ENCODE assay signal across 32 cellular contexts in the genomic region with DNA sequence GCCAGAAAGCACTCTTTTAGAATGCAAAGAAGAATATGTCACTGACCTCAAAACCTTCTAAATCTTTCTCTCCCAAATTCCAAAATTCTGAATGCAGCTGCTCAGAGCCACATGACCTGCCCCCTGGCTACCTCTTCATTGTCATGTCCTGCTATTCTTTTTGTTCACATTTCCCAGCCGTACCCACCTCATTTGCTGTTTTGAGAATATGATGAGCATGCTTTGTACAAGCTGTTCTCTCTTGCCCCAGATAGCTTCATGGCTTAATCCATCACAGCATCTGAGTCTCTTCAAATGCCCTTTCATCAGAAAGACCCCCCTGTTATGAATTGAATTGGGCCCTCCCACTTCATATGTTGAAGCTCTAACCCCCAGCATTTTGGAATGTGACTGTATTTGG.
"Had no signal": no experiment of that assay in that cellular context is flagged by ENCODE, and none has a peak within 500 bp of the region (broad histone marks: within the 10 kb centered on the region; RNA-seq: fewer than 3 reads in every experiment).

No MANE protein-coding gene starts in this region.

- DNase-seq: activated CD4-positive, alpha-beta memory T cell treated with anti-CD3 and anti-CD28 coated beads, Interleukin-2, amount 10 ng/mL, durations not matched to agents 7 days and 5 days; activated CD4-positive, alpha-beta T cell treated with anti-CD3 and anti-CD28 coated beads for 1 hour; activated CD4-positive, alpha-beta T cell treated with anti-CD3 and anti-CD28 coated beads for 4 hours; activated CD4-positive, alpha-beta T cell treated with anti-CD3 and anti-CD28 coated beads, Interleukin-2, amount 10 ng/mL, durations not matched to agents 7 days and 5 days; activated CD4-positive, alpha-beta T cell treated with anti-CD3 and anti-CD28 coated beads, Interleukin-2, amount 50 U/mL, for 4 hours; activated CD8-positive, alpha-beta memory T cell treated with anti-CD3 and anti-CD28 coated beads, Interleukin-2, amount 50 U/mL, for 48 hours; activated gamma-delta T cell; activated naive CD4-positive, alpha-beta T cell; activated naive CD4-positive, alpha-beta T cell treated with anti-CD3 and anti-CD28 coated beads, Interleukin-2, amount 10 ng/mL, durations not matched to agents 7 days and 5 days; activated naive CD8-positive, alpha-beta T cell treated with anti-CD3 and anti-CD28 coated beads, Interleukin-2, amount 10 ng/mL, durations not matched to agents 7 days and 5 days; activated T-cell treated with anti-CD3 and anti-CD28 coated beads for 4 hours; activated T-cell treated with anti-CD3 and anti-CD28 coated beads, Interleukin-2, amount 50 U/mL, for 24 hours; activated T-cell treated with anti-CD3 and anti-CD28 coated beads, Interleukin-2, amount 50 U/mL, for 72 hours; central memory CD4-positive, alpha-beta T cell; cerebellar nuclear complex; colonic mucosa; effector CD8-positive, alpha-beta T cell; esophagus squamous epithelium; foreskin melanocyte; T-cell; T-helper 9 cell had no signal

- H3K36me3 ChIP-seq: ascending aorta, breast epithelium, cardiac muscle cell, colonic mucosa, esophagus squamous epithelium, gastroesophageal sphincter had no signal

- H3K27ac ChIP-seq: ascending aorta, breast epithelium, cardiac muscle cell, colonic mucosa, epithelial cell of prostate, esophagus squamous epithelium, gastroesophageal sphincter had no signal

- H3K27ac Mint-ChIP-seq: activated CD4-positive, alpha-beta memory T cell treated with anti-CD3 and anti-CD28 coated beads, Interleukin-2, amount 10 ng/mL, durations not matched to agents 7 days and 5 days; activated CD4-positive, alpha-beta T cell treated with anti-CD3 and anti-CD28 coated beads, Interleukin-2, amount 10 ng/mL, durations not matched to agents 7 days and 5 days; activated naive CD4-positive, alpha-beta T cell treated with anti-CD3 and anti-CD28 coated beads, Interleukin-2, amount 10 ng/mL, durations not matched to agents 7 days and 5 days; activated naive CD4-positive, alpha-beta T cell treated with anti-CD3 and anti-CD28 coated beads, Interleukin-2, amount 50 U/mL, for 72 hours; activated naive CD8-positive, alpha-beta T cell treated with anti-CD3 and anti-CD28 coated beads, Interleukin-2, amount 10 ng/mL, durations not matched to agents 7 days and 5 days; activated T-cell treated with anti-CD3 and anti-CD28 coated beads, Interleukin-2, amount 50 U/mL, for 24 hours; activated T-cell treated with anti-CD3 and anti-CD28 coated beads, Interleukin-2, amount 50 U/mL, for 72 hours; brain; T-cell; T-helper 1 cell treated with Interleukin-12 subunit alpha and Interleukin-12 subunit beta and Interleukin-4 antibody, amounts not matched to agents 30 μg/mL and 1 μg/mL, for 36 hours; WTC11 had no signal

- H3K27me3 Mint-ChIP-seq: activated CD4-positive, alpha-beta memory T cell treated with anti-CD3 and anti-CD28 coated beads, Interleukin-2, amount 10 ng/mL, durations not matched to agents 7 days and 5 days; activated naive CD4-positive, alpha-beta T cell treated with anti-CD3 and anti-CD28 coated beads, Interleukin-2, amount 10 ng/mL, durations not matched to agents 7 days and 5 days; activated naive CD8-positive, alpha-beta T cell treated with anti-CD3 and anti-CD28 coated beads, Interleukin-2, amount 10 ng/mL, durations not matched to agents 7 days and 5 days had no signal

- FAIRE-seq: endometrium, endothelial cell of umbilical vein had no signal

- H3K9me3 Mint-ChIP-seq: activated CD4-positive, alpha-beta memory T cell treated with anti-CD3 and anti-CD28 coated beads, Interleukin-2, amount 10 ng/mL, durations not matched to agents 7 days and 5 days; activated CD4-positive, alpha-beta T cell treated with anti-CD3 and anti-CD28 coated beads, Interleukin-2, amount 10 ng/mL, durations not matched to agents 7 days and 5 days; activated naive CD4-positive, alpha-beta T cell treated with anti-CD3 and anti-CD28 coated beads, Interleukin-2, amount 10 ng/mL, durations not matched to agents 7 days and 5 days; activated naive CD4-positive, alpha-beta T cell treated with anti-CD3 and anti-CD28 coated beads, Interleukin-2, amount 50 U/mL, for 72 hours; activated naive CD8-positive, alpha-beta T cell treated with anti-CD3 and anti-CD28 coated beads, Interleukin-2, amount 10 ng/mL, durations not matched to agents 7 days and 5 days; activated T-cell treated with anti-CD3 and anti-CD28 coated beads, Interleukin-2, amount 50 U/mL, for 24 hours; activated T-cell treated with anti-CD3 and anti-CD28 coated beads, Interleukin-2, amount 50 U/mL, for 72 hours; T-cell; T-helper 1 cell treated with Interleukin-12 subunit alpha and Interleukin-12 subunit beta and Interleukin-4 antibody, amounts not matched to agents 30 μg/mL and 1 μg/mL, for 36 hours; WTC11 had no signal

- H3K4me3 ChIP-seq: ascending aorta, breast epithelium, cardiac muscle cell, colonic mucosa, esophagus squamous epithelium, gastroesophageal sphincter had no signal

- H3K9me3 ChIP-seq: ascending aorta, breast epithelium, colonic mucosa, esophagus squamous epithelium, gastroesophageal sphincter had no signal

- H3K36me3 Mint-ChIP-seq: activated naive CD4-positive, alpha-beta T cell treated with anti-CD3 and anti-CD28 coated beads, Interleukin-2, amount 10 ng/mL, durations not matched to agents 7 days and 5 days; activated naive CD4-positive, alpha-beta T cell treated with anti-CD3 and anti-CD28 coated beads, Interleukin-2, amount 50 U/mL, for 72 hours; activated naive CD8-positive, alpha-beta T cell treated with anti-CD3 and anti-CD28 coated beads, Interleukin-2, amount 10 ng/mL, durations not matched to agents 7 days and 5 days; brain; T-cell; WTC11 had no signal

- H3K4me3 Mint-ChIP-seq: activated CD4-positive, alpha-beta memory T cell treated with anti-CD3 and anti-CD28 coated beads, Interleukin-2, amount 10 ng/mL, durations not matched to agents 7 days and 5 days; activated CD4-positive, alpha-beta T cell treated with anti-CD3 and anti-CD28 coated beads, Interleukin-2, amount 10 ng/mL, durations not matched to agents 7 days and 5 days; activated naive CD4-positive, alpha-beta T cell treated with anti-CD3 and anti-CD28 coated beads, Interleukin-2, amount 10 ng/mL, durations not matched to agents 7 days and 5 days; activated naive CD8-positive, alpha-beta T cell treated with anti-CD3 and anti-CD28 coated beads, Interleukin-2, amount 10 ng/mL, durations not matched to agents 7 days and 5 days; activated T-cell treated with anti-CD3 and anti-CD28 coated beads, Interleukin-2, amount 50 U/mL, for 24 hours; activated T-cell treated with anti-CD3 and anti-CD28 coated beads, Interleukin-2, amount 50 U/mL, for 72 hours; brain; T-cell; T-helper 1 cell treated with Interleukin-12 subunit alpha and Interleukin-12 subunit beta and Interleukin-4 antibody, amounts not matched to agents 30 μg/mL and 1 μg/mL, for 36 hours; WTC11 had no signal

- H3K4me1 ChIP-seq: ascending aorta, breast epithelium, colonic mucosa, esophagus squamous epithelium, gastroesophageal sphincter had no signal

- ATAC-seq: activated naive CD4-positive, alpha-beta T cell treated with anti-CD3 and anti-CD28 coated beads, Interleukin-2, amount 50 U/mL, for 72 hours; activated T-cell treated with anti-CD3 and anti-CD28 coated beads, Interleukin-2, amount 50 U/mL, for 72 hours; gastroesophageal sphincter; T-cell; WTC11 had no signal

- H3K27me3 ChIP-seq: ascending aorta, breast epithelium, cardiac muscle cell, colonic mucosa, gastroesophageal sphincter had no signal

- H3K4me1 Mint-ChIP-seq: activated CD4-positive, alpha-beta memory T cell treated with anti-CD3 and anti-CD28 coated beads, Interleukin-2, amount 10 ng/mL, durations not matched to agents 7 days and 5 days; activated CD4-positive, alpha-beta T cell treated with anti-CD3 and anti-CD28 coated beads, Interleukin-2, amount 10 ng/mL, durations not matched to agents 7 days and 5 days; activated naive CD4-positive, alpha-beta T cell treated with anti-CD3 and anti-CD28 coated beads, Interleukin-2, amount 10 ng/mL, durations not matched to agents 7 days and 5 days; activated naive CD8-positive, alpha-beta T cell treated with anti-CD3 and anti-CD28 coated beads, Interleukin-2, amount 10 ng/mL, durations not matched to agents 7 days and 5 days; brain; T-cell had no signal
